ENCODE assay signal across 1 cellular context in the genomic region with DNA sequence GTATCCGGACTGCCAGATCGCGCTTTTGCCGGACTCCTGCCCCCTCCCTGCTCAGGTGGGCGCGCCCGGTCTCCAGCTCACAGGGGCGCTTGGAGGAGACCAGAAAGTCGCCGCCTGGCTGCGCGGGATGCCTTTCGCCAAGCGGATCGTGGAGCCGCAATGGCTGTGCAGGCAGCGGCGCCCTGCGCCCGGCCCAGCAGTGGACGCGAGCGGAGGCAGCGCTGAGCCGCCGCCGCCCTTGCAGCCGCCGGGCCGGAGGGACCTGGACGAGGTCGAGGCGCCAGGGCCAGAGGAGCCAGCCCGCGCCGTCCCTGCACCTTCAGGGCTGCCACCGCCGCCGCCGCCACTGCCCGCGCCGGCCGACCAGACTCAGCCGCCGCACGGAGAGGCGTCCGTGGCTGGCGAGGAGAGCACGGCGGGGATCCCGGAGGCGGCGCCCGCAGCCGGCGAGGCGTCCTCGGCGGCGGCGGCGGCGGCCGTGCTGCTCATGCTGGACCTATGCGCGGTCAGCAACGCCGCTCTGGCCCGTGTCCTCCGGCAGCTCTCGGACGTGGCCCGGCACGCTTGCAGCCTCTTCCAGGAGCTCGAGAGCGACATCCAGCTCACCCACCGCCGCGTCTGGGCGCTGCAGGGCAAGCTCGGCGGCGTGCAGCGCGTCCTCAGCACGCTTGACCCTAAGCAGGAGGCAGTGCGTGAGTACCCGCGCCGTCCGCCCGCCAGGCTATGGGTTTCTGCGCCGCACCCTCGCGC.
TF ChIP-seq lines count a peak whose summit lies in the region.

No MANE protein-coding gene starts in this region.

TF ChIP-seq in HepG2, 621 proteins besides CTCF, POLR2A, EP300 and RAD21:
- TF ChIP-seq HES4 (CRISPR knock-in tag; IDR thresholded peaks at IDR 0.05; ENCODE audit: borderline replicate concordance) (no peak), ZNF777 (CRISPR knock-in tag; IDR thresholded peaks at IDR 0.05) (peak; percentile 48)
- TF ChIP-seq, protein P1, sequence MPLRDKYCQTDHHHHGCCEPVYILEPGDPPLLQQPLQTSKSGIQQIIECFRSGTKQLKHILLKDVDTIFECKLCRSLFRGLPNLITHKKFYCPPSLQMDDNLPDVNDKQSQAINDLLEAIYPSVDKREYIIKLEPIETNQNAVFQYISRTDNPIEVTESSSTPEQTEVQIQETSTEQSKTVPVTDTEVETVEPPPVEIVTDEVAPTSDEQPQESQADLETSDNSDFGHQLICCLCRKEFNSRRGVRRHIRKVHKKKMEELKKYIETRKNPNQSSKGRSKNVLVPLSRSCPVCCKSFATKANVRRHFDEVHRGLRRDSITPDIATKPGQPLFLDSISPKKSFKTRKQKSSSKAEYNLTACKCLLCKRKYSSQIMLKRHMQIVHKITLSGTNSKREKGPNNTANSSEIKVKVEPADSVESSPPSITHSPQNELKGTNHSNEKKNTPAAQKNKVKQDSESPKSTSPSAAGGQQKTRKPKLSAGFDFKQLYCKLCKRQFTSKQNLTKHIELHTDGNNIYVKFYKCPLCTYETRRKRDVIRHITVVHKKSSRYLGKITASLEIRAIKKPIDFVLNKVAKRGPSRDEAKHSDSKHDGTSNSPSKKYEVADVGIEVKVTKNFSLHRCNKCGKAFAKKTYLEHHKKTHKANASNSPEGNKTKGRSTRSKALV (CRISPR knock-in tag; IDR thresholded peaks at IDR 0.05) = peak; percentile 40
